26 cellular contexts compared by ENCODE assay signal in the genomic region with DNA sequence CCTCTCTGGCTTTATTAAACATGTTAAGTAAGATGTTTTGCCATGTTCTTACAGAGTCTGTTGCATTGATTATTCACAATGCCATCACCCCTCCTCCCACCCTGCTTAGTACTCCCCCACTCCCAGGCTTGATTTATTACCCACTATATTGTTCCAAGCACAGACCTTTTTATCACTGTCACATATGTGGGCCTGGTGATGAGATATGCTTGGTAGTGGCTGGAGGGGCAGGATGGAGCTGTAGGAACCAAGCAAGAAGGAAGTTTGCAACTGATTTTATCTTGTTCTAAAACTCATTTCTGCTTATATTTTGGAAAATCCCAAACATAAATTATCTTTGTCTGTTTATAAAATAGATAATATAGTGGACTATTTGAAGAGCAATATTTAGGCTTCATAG.
"Had no signal": no experiment of that assay in that cellular context is flagged by ENCODE, and none has a peak within 500 bp of the region (broad histone marks: within the 10 kb centered on the region; RNA-seq: fewer than 3 reads in every experiment).

No MANE protein-coding gene starts in this region.

- DNase-seq: activated CD4-positive, alpha-beta memory T cell treated with anti-CD3 and anti-CD28 coated beads for 36 hours; activated CD4-positive, alpha-beta T cell treated with anti-CD3 and anti-CD28 coated beads, Interleukin-2, amount 10 ng/mL, durations not matched to agents 7 days and 5 days; activated CD4-positive, CD25-positive, alpha-beta regulatory T cell; activated CD8-positive, alpha-beta memory T cell treated with anti-CD3 and anti-CD28 coated beads for 24 hours; activated effector memory CD4-positive, alpha-beta T cell treated with anti-CD3 and anti-CD28 coated beads, Interleukin-2, amount 50 U/mL, for 16 hours; activated naive CD4-positive, alpha-beta T cell treated with Interleukin-2 at 50 U/mL for 16 hours; activated T-cell treated with anti-CD3 and anti-CD28 coated beads, Interleukin-2, amount 50 U/mL, for 4 hours; amygdala; brain microvascular endothelial cell; cerebellar nuclear complex; Kasumi-1; KBM-7; NCI-H1048; NCI-H146; NCI-H187 treated with DMSO at 0.1 percent for 48 hours; NCI-H2081 treated with DMSO at 0.1 percent for 48 hours; NCI-H2171 treated with DMSO at 0.1 percent for 48 hours; NCI-H345; NCI-H510A; NCI-H526 treated with DMSO at 0.1 percent for 48 hours; PC-3; SHP77; T-helper 1 cell had no signal

- H3K36me3 ChIP-seq: brain microvascular endothelial cell, cardiac muscle cell had no signal

- H3K27me3 ChIP-seq: brain microvascular endothelial cell, cardiac muscle cell had no signal

- FAIRE-seq: RCC 7860 had no signal

- H3K27ac ChIP-seq: brain microvascular endothelial cell, cardiac muscle cell, VCaP had no signal

- H3K4me3 ChIP-seq: cardiac muscle cell had no signal

- ATAC-seq: activated T-cell treated with anti-CD3 and anti-CD28 coated beads, Interleukin-2, amount 50 U/mL, for 4 hours; PC-3 had no signal
